1 cellular context compared by ENCODE assay signal in genomic region chr1:91021686-91022517, GRCh38.
TF ChIP-seq lines count a peak whose summit lies in the region.

ZNF644 (minus strand) TSS chr1:91022035; CDS start chr1:90982353, 39,682 bp downstream.

TF ChIP-seq in K562, 482 proteins besides CTCF, POLR2A, EP300 and RAD21 (continued from another document and continues in another):
- TF ChIP-seq ZNF609 (CRISPR knock-in tag; IDR thresholded peaks at IDR 0.05; ENCODE audit: borderline replicate concordance) (no peak), ZNF24 (IDR thresholded peaks at IDR 0.05) (no peak), HNRNPLL (IDR thresholded peaks at IDR 0.05; ENCODE audit: low read depth, low read length, poor library complexity, severe bottlenecking) (peak; percentile 81), CEBPB (tag; IDR thresholded peaks at IDR 0.05) (no peak), ZNF696 (CRISPR knock-in tag; conservative IDR thresholded peaks at IDR 0.05) (no peak), RBFOX2 (IDR thresholded peaks at IDR 0.05; ENCODE audit: low read depth, low read length) (peak; percentile 98), RFX7 (CRISPR knock-in tag; IDR thresholded peaks at IDR 0.05) (no peak), NKRF (IDR thresholded peaks at IDR 0.05; ENCODE audit: borderline replicate concordance) (no peak), ERF (CRISPR knock-in tag; IDR thresholded peaks at IDR 0.05) (no peak), RERE (CRISPR knock-in tag; IDR thresholded peaks at IDR 0.05; ENCODE audit: borderline replicate concordance) (no peak), MYC (IDR thresholded peaks at IDR 0.05; ENCODE audit: low read depth, low read length) (peak; percentile 94), MYC (CRISPR knock-in tag; IDR thresholded peaks at IDR 0.05; ENCODE audit: borderline replicate concordance, low read depth) (peak; percentile 74; the same call in 1 of the 2 replicates), KDM1A (IDR thresholded peaks at IDR 0.05) (no peak), NEUROD1 (IDR thresholded peaks at IDR 0.05; ENCODE audit: borderline replicate concordance, low read depth, low read length, partially characterized antibody) (peak; percentile 10), PKNOX1 (IDR thresholded peaks at IDR 0.05) (peak; percentile 12; the same call in 1 of the 2 replicates), POLR2G (IDR thresholded peaks at IDR 0.05; ENCODE audit: low read depth, low read length) (peak; percentile 97), PTRF (tag; IDR thresholded peaks at IDR 0.05) (no peak), ILK (tag; IDR thresholded peaks at IDR 0.05; ENCODE audit: borderline replicate concordance, low read depth) (no peak), DMBX1 (CRISPR knock-in tag; IDR thresholded peaks at IDR 0.05; ENCODE audit: borderline replicate concordance) (0 out of 2 replicates have a peak, but pooled peaks have one; percentile 34), FOXA3 (CRISPR knock-in tag; conservative IDR thresholded peaks at IDR 0.05 in 1 of 2, IDR thresholded peaks at IDR 0.05 in 1 of 2) (no peak), TCF15 (CRISPR knock-in tag; IDR thresholded peaks at IDR 0.05) (no peak), ESRRA (IDR thresholded peaks at IDR 0.05; ENCODE audit: borderline replicate concordance, low read depth) (peak; percentile 88), ARID4B (CRISPR knock-in tag; IDR thresholded peaks at IDR 0.05) (no peak), PPARD (CRISPR knock-in tag; IDR thresholded peaks at IDR 0.05) (no peak), KLF10 (CRISPR knock-in tag; IDR thresholded peaks at IDR 0.05) (no peak), ZNF124 (CRISPR knock-in tag; IDR thresholded peaks at IDR 0.05) (no peak), HINFP (tag; conservative IDR thresholded peaks at IDR 0.05; ENCODE audit: low read depth) (no peak), GABPA (tag; conservative IDR thresholded peaks at IDR 0.05; ENCODE audit: low read depth) (peak; percentile 68), ZNF717 (CRISPR knock-in tag; IDR thresholded peaks at IDR 0.05) (no peak), ZFP91 (CRISPR knock-in tag; IDR thresholded peaks at IDR 0.05) (0 out of 2 replicates have a peak, but pooled peaks have one; percentile 14), SNAPC5 (CRISPR knock-in tag; IDR thresholded peaks at IDR 0.05) (no peak), MNT (conservative IDR thresholded peaks at IDR 0.05) (peak; percentile 72 to 88), TARDBP (IDR thresholded peaks at IDR 0.05) (no peak)
